Comparison of ENCODE assay signal across 27 cellular contexts in genomic region chr10:124180044-124180745, GRCh38.
"Had no signal": no experiment of that assay in that cellular context is flagged by ENCODE, and none has a peak within 500 bp of the region (broad histone marks: within the 10 kb centered on the region; RNA-seq: fewer than 3 reads in every experiment).

No MANE protein-coding gene starts in this region.

- H3K4me3 ChIP-seq: adrenal gland, breast epithelium, MG63 had no signal

- H3K27me3 ChIP-seq: adrenal gland, breast epithelium, MG63 had no signal

- H3K4me1 ChIP-seq: adrenal gland, breast epithelium had no signal

- H3K9ac ChIP-seq: SK-N-SH had no signal

- ATAC-seq: Panc1, Right ventricle myocardium inferior had no signal

- H3K9me3 ChIP-seq: adrenal gland, breast epithelium, MG63, SK-N-SH had no signal

- DNase-seq: activated CD4-positive, alpha-beta T cell treated with anti-CD3 and anti-CD28 coated beads for 36 hours; activated CD4-positive, alpha-beta T cell treated with anti-CD3 and anti-CD28 coated beads, Interleukin-2, amount 50 U/mL, for 1 hour; activated CD8-positive, alpha-beta memory T cell treated with anti-CD3 and anti-CD28 coated beads, Interleukin-2, amount 50 U/mL, for 48 hours; activated naive CD4-positive, alpha-beta T cell treated with anti-CD3 and anti-CD28 coated beads, Interleukin-2, amount 50 U/mL, for 16 hours; activated naive CD8-positive, alpha-beta T cell treated with anti-CD3 and anti-CD28 coated beads, Interleukin-2, amount 10 ng/mL, durations not matched to agents 7 days and 5 days; activated T-cell treated with anti-CD3 and anti-CD28 coated beads, Interleukin-2, amount 50 U/mL, for 1 hour; adrenal gland; anterior cingulate cortex; MV-4-11; NCI-H1092 treated with DMSO at 0.1 percent for 48 hours; NCI-H1417 treated with DMSO at 0.1 percent for 48 hours; NCI-H1694; NCI-H2029; NCI-H2107; NCI-H2171 treated with DMSO at 0.1 percent for 48 hours; NCI-H226; NCI-H526; NCI-H774; OCI-M1; RPMI8226; SK-N-SH; SW 1271; WERI-Rb-1 had no signal

- H3K27ac ChIP-seq: adrenal gland, breast epithelium, WERI-Rb-1 had no signal

- H3K36me3 ChIP-seq: adrenal gland, breast epithelium, MG63, WERI-Rb-1 had no signal

- H3K4me2 ChIP-seq: SK-N-SH had no signal
